In genomic region chr5:136134653-136135052, GRCh38 we compare ENCODE assay signal across 1 cellular context.
TF ChIP-seq lines count a peak whose summit lies in the region.

No MANE protein-coding gene starts in this region.

TF ChIP-seq in GM12878, 131 proteins besides CTCF, POLR2A, EP300 and RAD21 (continued from another document):
- TF ChIP-seq MLLT1 (IDR thresholded peaks at IDR 0.05) (no peak), CREB1 (IDR thresholded peaks at IDR 0.05; ENCODE audit: low read depth) (no peak), WRNIP1 (IDR thresholded peaks at IDR 0.05; ENCODE audit: borderline replicate concordance, low read depth, low read length) (no peak), YY1 (IDR thresholded peaks at IDR 0.05; ENCODE audit: low read depth, low read length) (no peak), NRF1 (conservative IDR thresholded peaks at IDR 0.05; ENCODE audit: low read depth, low read length) (no peak), BHLHE40 (IDR thresholded peaks at IDR 0.05; ENCODE audit: borderline replicate concordance in 1 of 2, low read depth in 2 of 2, low read length in 1 of 2) (no peak), MTA2 (IDR thresholded peaks at IDR 0.05; ENCODE audit: low read depth) (no peak), LARP7 (IDR thresholded peaks at IDR 0.05) (no peak), STAT1 (conservative IDR thresholded peaks at IDR 0.05) (no peak), SMAD1 (IDR thresholded peaks at IDR 0.05; ENCODE audit: low read depth, partially characterized antibody) (no peak), BCL11A (IDR thresholded peaks at IDR 0.05; ENCODE audit: low read depth, low read length) (no peak), NR2F1 (conservative IDR thresholded peaks at IDR 0.05) (no peak)
- TF ChIP-seq, protein P1, sequence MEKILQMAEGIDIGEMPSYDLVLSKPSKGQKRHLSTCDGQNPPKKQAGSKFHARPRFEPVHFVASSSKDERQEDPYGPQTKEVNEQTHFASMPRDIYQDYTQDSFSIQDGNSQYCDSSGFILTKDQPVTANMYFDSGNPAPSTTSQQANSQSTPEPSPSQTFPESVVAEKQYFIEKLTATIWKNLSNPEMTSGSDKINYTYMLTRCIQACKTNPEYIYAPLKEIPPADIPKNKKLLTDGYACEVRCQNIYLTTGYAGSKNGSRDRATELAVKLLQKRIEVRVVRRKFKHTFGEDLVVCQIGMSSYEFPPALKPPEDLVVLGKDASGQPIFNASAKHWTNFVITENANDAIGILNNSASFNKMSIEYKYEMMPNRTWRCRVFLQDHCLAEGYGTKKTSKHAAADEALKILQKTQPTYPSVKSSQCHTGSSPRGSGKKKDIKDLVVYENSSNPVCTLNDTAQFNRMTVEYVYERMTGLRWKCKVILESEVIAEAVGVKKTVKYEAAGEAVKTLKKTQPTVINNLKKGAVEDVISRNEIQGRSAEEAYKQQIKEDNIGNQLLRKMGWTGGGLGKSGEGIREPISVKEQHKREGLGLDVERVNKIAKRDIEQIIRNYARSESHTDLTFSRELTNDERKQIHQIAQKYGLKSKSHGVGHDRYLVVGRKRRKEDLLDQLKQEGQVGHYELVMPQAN (conservative IDR thresholded peaks at IDR 0.05), result no peak
